Comparison of ENCODE assay signal across 21 cellular contexts in genomic region chr12:132367401-132367851, GRCh38. TPM values are rescaled to one million over a fixed set of nuclear protein-coding genes. Genes with fewer than 3 reads are reported as not detected.
A peak's percentile ranks its signal among the peaks of the same experiment; 100 is the strongest.
DNase-seq lines count a peak whose midpoint lies in the region; ATAC-seq and TF ChIP-seq lines count a peak whose summit lies in the region.
"Had no signal": no experiment of that assay in that cellular context is flagged by ENCODE, and none has a peak within 500 bp of the region (broad histone marks: within the 10 kb centered on the region; RNA-seq: fewer than 3 reads in every experiment).

No MANE protein-coding gene starts in this region.

- H3K4me1 ChIP-seq in left ventricle myocardium inferior: no peaks in the 10 kb centered on the region
- peaks cover 5 to 7% of the 10 kb centered on the region in 2 donors for H3K4me1 ChIP-seq in neuronal stem cell (ENCODE audit: control insufficient read depth in 2 of 2, insufficient read depth in 1 of 2, low read depth in 1 of 2, low read length in 2 of 2)
- no peaks in the 10 kb centered on the region for H3K4me1 ChIP-seq in uterus
- H3K4me1 ChIP-seq: prostate gland had no signal

- no peak overlapping the region for H3K27ac Mint-ChIP-seq in immature natural killer cell
- H3K27ac Mint-ChIP-seq: activated CD8-positive, alpha-beta memory T cell treated with anti-CD3 and anti-CD28 coated beads, Interleukin-2, amount 10 ng/mL, durations not matched to agents 7 days and 5 days; activated naive CD8-positive, alpha-beta T cell; mesothelial cell of epicardium; nephron; T-cell had no signal

- peak overlapping the region; percentile 40 for H4K91ac ChIP-seq in neuronal stem cell (ENCODE audit: low read depth, low read length, poor library complexity)

- no peak overlapping the region for H4K8ac ChIP-seq in neuronal stem cell (ENCODE audit: low read depth, low read length)

- H3K4me1 Mint-ChIP-seq in immature natural killer cell: no peaks in the 10 kb centered on the region
- H3K4me1 Mint-ChIP-seq: activated CD8-positive, alpha-beta memory T cell treated with anti-CD3 and anti-CD28 coated beads, Interleukin-2, amount 10 ng/mL, durations not matched to agents 7 days and 5 days; mesothelial cell of epicardium; T-cell had no signal

- H3K14ac ChIP-seq in neuronal stem cell (ENCODE audit: low read length): no peak overlapping the region

- peaks cover 1% of the 10 kb centered on the region for H3K79me1 ChIP-seq in neuronal stem cell (ENCODE audit: low read depth, low read length)

- H2AK5ac ChIP-seq in neuronal stem cell (ENCODE audit: low read depth, low read length): peak overlapping the region; percentile 44

- H2BK12ac ChIP-seq in neuronal stem cell (ENCODE audit: low read length): no peak overlapping the region

- intact Hi-C loops in left ventricle myocardium inferior (cut with micrococcal nuclease): no loop called here
- intact Hi-C loops in left ventricle myocardium superior (cut with micrococcal nuclease): no loop called here
- intact Hi-C loops in uterus (cut with DNase I; ENCODE audit: low total_unique reads): no loop called here

- H3K36me3 ChIP-seq in left ventricle myocardium inferior (no peaks in the 10 kb centered on the region), neuronal stem cell (replicated peaks in 1 of 2; ENCODE audit: control insufficient read depth in 2 of 2, insufficient read depth in 2 of 2, low read length in 2 of 2) (no peaks in the 10 kb centered on the region), uterus (no peaks in the 10 kb centered on the region)
- H3K36me3 ChIP-seq: BLaER1, prostate gland had no signal

- no CpG with 5 or more reads among the region's 19 CpGs for WGBS in neuronal stem cell (ENCODE audit: extremely low coverage in 2 of 2, insufficient read length in 2 of 2, insufficient replicate concordance in 1 of 2), 2 donors

- H3K23ac ChIP-seq in neuronal stem cell (ENCODE audit: low read depth, low read length, poor library complexity): peak overlapping the region; percentile 3

- H3K4me2 ChIP-seq in neuronal stem cell (ENCODE audit: insufficient read depth, low read length, poor library complexity, severe bottlenecking): no peak overlapping the region

- peaks cover 65% of the 10 kb centered on the region for H3K27me3 ChIP-seq in left ventricle myocardium inferior (ENCODE audit: low read depth)
- H3K27me3 ChIP-seq in neuronal stem cell (ENCODE audit: control insufficient read depth in 3 of 3, insufficient read depth in 3 of 3, low read depth in 1 of 3, low read length in 3 of 3): peaks cover 0 to 10% (median 6%) of the 10 kb centered on the region in 3 experiments
- H3K27me3 ChIP-seq in uterus: peaks cover 0 to 23% of the 10 kb centered on the region in 2 donors
- H3K27me3 ChIP-seq: BLaER1 had no signal

- no peak overlapping the region for H3K4me3 ChIP-seq in left ventricle myocardium inferior
- no peak overlapping the region for H3K4me3 ChIP-seq in fibroblast of pulmonary artery (replicated peaks; ENCODE audit: low read depth, low read length)
- H3K4me3 ChIP-seq in neuronal stem cell (ENCODE audit: low read length in 2 of 2): no peak overlapping the region
- H3K4me3 ChIP-seq in uterus: no peak overlapping the region
- H3K4me3 ChIP-seq: BLaER1, coronary artery, prostate gland had no signal

- H2BK120ac ChIP-seq in neuronal stem cell (ENCODE audit: low read depth, low read length): no peak overlapping the region

- no peak for ATAC-seq in left ventricle myocardium superior
- ATAC-seq: activated CD8-positive, alpha-beta memory T cell treated with anti-CD3 and anti-CD28 coated beads, Interleukin-2, amount 10 ng/mL, durations not matched to agents 7 days and 5 days; T-cell had no signal

- peak overlapping the region; percentile 83 for H2BK5ac ChIP-seq in neuronal stem cell (ENCODE audit: low read length)

- H3K9me3 ChIP-seq in left ventricle myocardium inferior (replicated peaks) (peaks cover 19% of the 10 kb centered on the region), neuronal stem cell (replicated peaks in 1 of 2; ENCODE audit: control insufficient read depth in 2 of 2, insufficient read depth in 1 of 2, low read depth in 1 of 2, low read length in 2 of 2) (peaks cover 5 to 6% of the 10 kb centered on the region in 2 donors), uterus (peaks cover 0 to 7% of the 10 kb centered on the region in 2 donors)
- H3K9me3 ChIP-seq: prostate gland had no signal

- TF ChIP-seq CTCF in left ventricle myocardium inferior (IDR thresholded peaks at IDR 0.05; ENCODE audit: borderline replicate concordance) (no peak), fibroblast of pulmonary artery (IDR thresholded peaks at IDR 0.05; ENCODE audit: low read length, missing control alignments) (no peak), uterus (IDR thresholded peaks at IDR 0.05) (no peak)

- DNase-seq in left ventricle myocardium inferior (peak; percentile 11), left ventricle myocardium superior (no peak), fibroblast of pulmonary artery (ENCODE audit: low read depth) (peak; percentile 15), neuronal stem cell (ENCODE audit: low spot score) (no peak), immature natural killer cell (no peak), uterus (no peak), SW 1271 (lab: John Stamatoyannopoulos, UW) (no peak)
- no peak for DNase-seq in activated effector memory CD4-positive, alpha-beta T cell treated with anti-CD3 and anti-CD28 coated beads, Interleukin-2, amount 50 U/mL, for 16 hours
- DNase-seq: activated CD4-positive, alpha-beta T cell treated with anti-CD3 and anti-CD28 coated beads for 48 hours; activated CD8-positive, alpha-beta memory T cell treated with anti-CD3 and anti-CD28 coated beads, Interleukin-2, amount 10 ng/mL, durations not matched to agents 7 days and 5 days; kidney glomerular epithelial cell; NCI-H69; SHP77; stimulated activated CD4-positive, alpha-beta T cell treated with anti-CD3 and anti-CD28 coated beads, Interleukin-4, amount 100 ng/mL, for 4 hours; T-cell had no signal

- no peak overlapping the region for H3K4ac ChIP-seq in neuronal stem cell (ENCODE audit: low read length)

- H3K36me3 Mint-ChIP-seq in immature natural killer cell: no peaks in the 10 kb centered on the region
- H3K36me3 Mint-ChIP-seq: activated CD8-positive, alpha-beta memory T cell treated with anti-CD3 and anti-CD28 coated beads, Interleukin-2, amount 10 ng/mL, durations not matched to agents 7 days and 5 days; activated naive CD8-positive, alpha-beta T cell; mesothelial cell of epicardium; T-cell had no signal

- peaks cover 3 to 11% (median 9%) of the 10 kb centered on the region in 3 donors for H3K27me3 Mint-ChIP-seq in immature natural killer cell (ENCODE audit: low read depth in 3 of 3)

- H3K27ac ChIP-seq in left ventricle myocardium inferior (replicated peaks): no peak overlapping the region
- no peak overlapping the region for H3K27ac ChIP-seq in neuronal stem cell (replicated peaks; ENCODE audit: low read length)
- H3K27ac ChIP-seq in uterus: no peak overlapping the region
- H3K27ac ChIP-seq: BLaER1, coronary artery, prostate gland had no signal

- peak overlapping the region; percentile 12 for H3K18ac ChIP-seq in neuronal stem cell (ENCODE audit: low read length)

- TF ChIP-seq POLR2A in uterus (IDR thresholded peaks at IDR 0.05): no peak

- peak overlapping the region; percentile 73 for H3K9ac ChIP-seq in neuronal stem cell (ENCODE audit: low read depth, low read length, poor library complexity)
- H3K9ac ChIP-seq: BLaER1 had no signal

- no peaks in the 10 kb centered on the region for H3K9me3 Mint-ChIP-seq in immature natural killer cell
- H3K9me3 Mint-ChIP-seq: T-cell had no signal

- H3K4me3 Mint-ChIP-seq in immature natural killer cell: no peak overlapping the region
- H3K4me3 Mint-ChIP-seq: activated CD8-positive, alpha-beta memory T cell treated with anti-CD3 and anti-CD28 coated beads, Interleukin-2, amount 10 ng/mL, durations not matched to agents 7 days and 5 days; activated naive CD8-positive, alpha-beta T cell; mesothelial cell of epicardium; nephron; T-cell had no signal

- H2BK15ac ChIP-seq in neuronal stem cell (ENCODE audit: low read length): no peak overlapping the region

- H2AFZ ChIP-seq in neuronal stem cell (ENCODE audit: low read length): no peak overlapping the region

RNA-seq across cellular contexts. Expression of gene GALNT9, which starts 38.0 kb away (rescaled TPM):
- not detected for total RNA-seq in left ventricle myocardium inferior
- total RNA-seq in left ventricle myocardium superior: 1.6 TPM
- polyA plus RNA-seq in neuronal stem cell (2013, experiment 1 of 2): 0.13 TPM
- polyA plus RNA-seq in neuronal stem cell (2013, experiment 2 of 2): 0.14 TPM
- not detected for polyA plus RNA-seq in immature natural killer cell
- 1 to 10 TPM in 2 of 4 donors, not detected in 2; 1.5 to 4.3 TPM for total RNA-seq in uterus
- total RNA-seq: activated CD8-positive, alpha-beta memory T cell treated with anti-CD3 and anti-CD28 coated beads, Interleukin-2, amount 10 ng/mL, durations not matched to agents 7 days and 5 days had no signal

Comparison
In these comparisons a context has a peak if more than half of its experiments do, and no peak if none do; other contexts are left out.
1. DNase-seq: peak in left ventricle myocardium inferior (single experiment) and fibroblast of pulmonary artery (single experiment); none in left ventricle myocardium superior (single experiment), neuronal stem cell (single experiment), activated effector memory CD4-positive, alpha-beta T cell treated with anti-CD3 and anti-CD28 coated beads, Interleukin-2, amount 50 U/mL, for 16 hours (single experiment), immature natural killer cell (0 of 3), uterus (0 of 2) and SW 1271 (0 of 2).